1 cellular context compared by ENCODE assay signal in the genomic region with DNA sequence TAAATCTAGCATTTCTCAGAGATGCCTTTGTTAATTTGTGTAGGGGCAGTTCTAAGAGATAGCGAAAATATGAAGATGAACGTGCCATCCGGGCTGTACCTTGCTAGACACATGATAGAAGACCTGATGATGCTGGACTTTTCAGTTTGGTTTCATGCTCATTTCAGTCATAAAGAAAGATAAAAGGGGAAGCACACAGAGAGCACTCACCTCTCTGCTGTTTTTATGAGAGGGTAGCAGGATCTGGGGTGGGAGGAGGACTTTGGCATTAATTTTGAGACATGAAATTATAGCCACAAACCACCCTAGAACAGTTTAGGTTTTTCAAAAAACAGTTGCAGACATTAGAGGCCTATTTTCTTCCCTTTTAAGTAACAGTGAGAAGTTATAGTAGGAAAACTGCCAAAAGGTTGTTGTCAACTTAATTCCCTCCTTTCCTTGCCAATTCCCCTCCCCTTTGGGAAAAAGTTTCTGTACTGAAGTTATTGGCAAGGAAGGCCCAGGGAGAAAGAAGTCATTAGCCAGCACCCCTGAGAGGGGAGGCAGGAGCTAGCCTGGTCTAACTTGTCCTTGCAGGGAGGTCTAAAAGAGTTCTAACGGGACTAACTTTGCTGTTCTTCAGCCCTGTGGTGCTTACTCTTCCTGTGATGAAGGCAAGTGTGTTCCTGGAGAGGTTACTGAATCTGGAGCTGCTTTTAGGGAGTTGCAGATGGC.
TF ChIP-seq lines count a peak whose summit lies in the region.

No MANE protein-coding gene starts in this region.

TF ChIP-seq in GM12878, 131 proteins besides CTCF, POLR2A, EP300 and RAD21 (continued from another document):
- TF ChIP-seq, protein P1, sequence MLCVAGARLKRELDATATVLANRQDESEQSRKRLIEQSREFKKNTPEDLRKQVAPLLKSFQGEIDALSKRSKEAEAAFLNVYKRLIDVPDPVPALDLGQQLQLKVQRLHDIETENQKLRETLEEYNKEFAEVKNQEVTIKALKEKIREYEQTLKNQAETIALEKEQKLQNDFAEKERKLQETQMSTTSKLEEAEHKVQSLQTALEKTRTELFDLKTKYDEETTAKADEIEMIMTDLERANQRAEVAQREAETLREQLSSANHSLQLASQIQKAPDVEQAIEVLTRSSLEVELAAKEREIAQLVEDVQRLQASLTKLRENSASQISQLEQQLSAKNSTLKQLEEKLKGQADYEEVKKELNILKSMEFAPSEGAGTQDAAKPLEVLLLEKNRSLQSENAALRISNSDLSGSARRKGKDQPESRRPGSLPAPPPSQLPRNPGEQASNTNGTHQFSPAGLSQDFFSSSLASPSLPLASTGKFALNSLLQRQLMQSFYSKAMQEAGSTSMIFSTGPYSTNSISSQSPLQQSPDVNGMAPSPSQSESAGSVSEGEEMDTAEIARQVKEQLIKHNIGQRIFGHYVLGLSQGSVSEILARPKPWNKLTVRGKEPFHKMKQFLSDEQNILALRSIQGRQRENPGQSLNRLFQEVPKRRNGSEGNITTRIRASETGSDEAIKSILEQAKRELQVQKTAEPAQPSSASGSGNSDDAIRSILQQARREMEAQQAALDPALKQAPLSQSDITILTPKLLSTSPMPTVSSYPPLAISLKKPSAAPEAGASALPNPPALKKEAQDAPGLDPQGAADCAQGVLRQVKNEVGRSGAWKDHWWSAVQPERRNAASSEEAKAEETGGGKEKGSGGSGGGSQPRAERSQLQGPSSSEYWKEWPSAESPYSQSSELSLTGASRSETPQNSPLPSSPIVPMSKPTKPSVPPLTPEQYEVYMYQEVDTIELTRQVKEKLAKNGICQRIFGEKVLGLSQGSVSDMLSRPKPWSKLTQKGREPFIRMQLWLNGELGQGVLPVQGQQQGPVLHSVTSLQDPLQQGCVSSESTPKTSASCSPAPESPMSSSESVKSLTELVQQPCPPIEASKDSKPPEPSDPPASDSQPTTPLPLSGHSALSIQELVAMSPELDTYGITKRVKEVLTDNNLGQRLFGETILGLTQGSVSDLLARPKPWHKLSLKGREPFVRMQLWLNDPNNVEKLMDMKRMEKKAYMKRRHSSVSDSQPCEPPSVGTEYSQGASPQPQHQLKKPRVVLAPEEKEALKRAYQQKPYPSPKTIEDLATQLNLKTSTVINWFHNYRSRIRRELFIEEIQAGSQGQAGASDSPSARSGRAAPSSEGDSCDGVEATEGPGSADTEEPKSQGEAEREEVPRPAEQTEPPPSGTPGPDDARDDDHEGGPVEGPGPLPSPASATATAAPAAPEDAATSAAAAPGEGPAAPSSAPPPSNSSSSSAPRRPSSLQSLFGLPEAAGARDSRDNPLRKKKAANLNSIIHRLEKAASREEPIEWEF (IDR thresholded peaks at IDR 0.05; ENCODE audit: insufficient replicate concordance, low read depth, low read length), result peak; percentile 3
- TF ChIP-seq BHLHE40 (IDR thresholded peaks at IDR 0.05; ENCODE audit: borderline replicate concordance in 1 of 2, low read depth in 2 of 2, low read length in 1 of 2) (peak; percentile 96 to 97), MTA3 (IDR thresholded peaks at IDR 0.05; ENCODE audit: borderline replicate concordance, low read length) (peak; percentile 87), RAD51 (IDR thresholded peaks at IDR 0.05) (peak; percentile 74), TAF1 (IDR thresholded peaks at IDR 0.05; ENCODE audit: borderline replicate concordance, low read depth, low read length) (peak; percentile 41; the same call in 1 of the 2 replicates), CHD2 (IDR thresholded peaks at IDR 0.05; ENCODE audit: borderline replicate concordance, low read depth, low read length) (peak; percentile 70; the same call in 1 of the 2 replicates), SMAD5 (IDR thresholded peaks at IDR 0.05; ENCODE audit: low read depth) (0 out of 2 replicates have a peak, but pooled peaks have one; percentile 31), ATF7 (IDR thresholded peaks at IDR 0.05; ENCODE audit: low read depth) (peak; percentile 87), CREM (IDR thresholded peaks at IDR 0.05; ENCODE audit: low read depth) (peak; percentile 76; the same call in 1 of the 2 replicates), YY1 (IDR thresholded peaks at IDR 0.05; ENCODE audit: low read depth, low read length) (0 out of 2 replicates have a peak, but pooled peaks have one; percentile 20), RB1 (IDR thresholded peaks at IDR 0.05; ENCODE audit: borderline replicate concordance) (peak; percentile 55; the same call in 1 of the 2 replicates), TCF3 (IDR thresholded peaks at IDR 0.05; ENCODE audit: borderline replicate concordance, insufficient read depth, low read depth, low read length) (no peak), STAT1 (conservative IDR thresholded peaks at IDR 0.05) (no peak), PAX5 (IDR thresholded peaks at IDR 0.05; ENCODE audit: borderline replicate concordance, low read depth, low read length) (0 out of 2 replicates have a peak, but pooled peaks have one; percentile 61), NBN (IDR thresholded peaks at IDR 0.05) (peak; percentile 80), PAX8 (IDR thresholded peaks at IDR 0.05) (no peak), DPF2 (IDR thresholded peaks at IDR 0.05) (peak; percentile 83; the same call in 1 of the 2 replicates), ZSCAN29 (IDR thresholded peaks at IDR 0.05) (no peak), JUNB (IDR thresholded peaks at IDR 0.05) (peak; percentile 94), FOS (IDR thresholded peaks at IDR 0.05; ENCODE audit: borderline replicate concordance, extremely low read depth, insufficient read length) (no peak), BMI1 (IDR thresholded peaks at IDR 0.05; ENCODE audit: borderline replicate concordance) (peak; percentile 40; the same call in 1 of the 2 replicates), MTA2 (IDR thresholded peaks at IDR 0.05; ENCODE audit: low read depth) (peak; percentile 90), BACH1 (IDR thresholded peaks at IDR 0.05; ENCODE audit: borderline replicate concordance) (peak; percentile 73; the same call in 1 of the 2 replicates), SPI1 (IDR thresholded peaks at IDR 0.05; ENCODE audit: borderline replicate concordance, insufficient read depth, low read depth, low read length) (peak; percentile 87), HCFC1 (IDR thresholded peaks at IDR 0.05; ENCODE audit: low read length) (no peak), MXI1 (IDR thresholded peaks at IDR 0.05; ENCODE audit: low read depth, low read length) (peak; percentile 83), CREB1 (IDR thresholded peaks at IDR 0.05; ENCODE audit: low read depth) (peak; percentile 73), IKZF2 (IDR thresholded peaks at IDR 0.05) (peak; percentile 83 to 85), FOXM1 (IDR thresholded peaks at IDR 0.05; ENCODE audit: low read depth, low read length) (peak; percentile 93), PML (IDR thresholded peaks at IDR 0.05; ENCODE audit: low read length) (peak; percentile 71; the same call in 1 of the 2 replicates), NFYA (IDR thresholded peaks at IDR 0.05; ENCODE audit: borderline replicate concordance, low read depth, low read length) (no peak), WRNIP1 (IDR thresholded peaks at IDR 0.05; ENCODE audit: borderline replicate concordance, low read depth, low read length) (0 out of 2 replicates have a peak, but pooled peaks have one; percentile 26)
- TF ChIP-seq, protein P2, sequence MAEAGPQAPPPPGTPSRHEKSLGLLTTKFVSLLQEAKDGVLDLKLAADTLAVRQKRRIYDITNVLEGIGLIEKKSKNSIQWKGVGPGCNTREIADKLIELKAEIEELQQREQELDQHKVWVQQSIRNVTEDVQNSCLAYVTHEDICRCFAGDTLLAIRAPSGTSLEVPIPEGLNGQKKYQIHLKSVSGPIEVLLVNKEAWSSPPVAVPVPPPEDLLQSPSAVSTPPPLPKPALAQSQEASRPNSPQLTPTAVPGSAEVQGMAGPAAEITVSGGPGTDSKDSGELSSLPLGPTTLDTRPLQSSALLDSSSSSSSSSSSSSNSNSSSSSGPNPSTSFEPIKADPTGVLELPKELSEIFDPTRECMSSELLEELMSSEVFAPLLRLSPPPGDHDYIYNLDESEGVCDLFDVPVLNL (IDR thresholded peaks at IDR 0.05; ENCODE audit: low read depth, low read length), result no peak
- TF ChIP-seq, protein P3, sequence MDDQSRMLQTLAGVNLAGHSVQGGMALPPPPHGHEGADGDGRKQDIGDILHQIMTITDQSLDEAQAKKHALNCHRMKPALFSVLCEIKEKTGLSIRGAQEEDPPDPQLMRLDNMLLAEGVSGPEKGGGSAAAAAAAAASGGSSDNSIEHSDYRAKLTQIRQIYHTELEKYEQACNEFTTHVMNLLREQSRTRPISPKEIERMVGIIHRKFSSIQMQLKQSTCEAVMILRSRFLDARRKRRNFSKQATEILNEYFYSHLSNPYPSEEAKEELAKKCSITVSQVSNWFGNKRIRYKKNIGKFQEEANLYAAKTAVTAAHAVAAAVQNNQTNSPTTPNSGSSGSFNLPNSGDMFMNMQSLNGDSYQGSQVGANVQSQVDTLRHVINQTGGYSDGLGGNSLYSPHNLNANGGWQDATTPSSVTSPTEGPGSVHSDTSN (IDR thresholded peaks at IDR 0.05; ENCODE audit: insufficient replicate concordance, low read depth, low read length), result peak; percentile 8
- TF ChIP-seq, protein P4, sequence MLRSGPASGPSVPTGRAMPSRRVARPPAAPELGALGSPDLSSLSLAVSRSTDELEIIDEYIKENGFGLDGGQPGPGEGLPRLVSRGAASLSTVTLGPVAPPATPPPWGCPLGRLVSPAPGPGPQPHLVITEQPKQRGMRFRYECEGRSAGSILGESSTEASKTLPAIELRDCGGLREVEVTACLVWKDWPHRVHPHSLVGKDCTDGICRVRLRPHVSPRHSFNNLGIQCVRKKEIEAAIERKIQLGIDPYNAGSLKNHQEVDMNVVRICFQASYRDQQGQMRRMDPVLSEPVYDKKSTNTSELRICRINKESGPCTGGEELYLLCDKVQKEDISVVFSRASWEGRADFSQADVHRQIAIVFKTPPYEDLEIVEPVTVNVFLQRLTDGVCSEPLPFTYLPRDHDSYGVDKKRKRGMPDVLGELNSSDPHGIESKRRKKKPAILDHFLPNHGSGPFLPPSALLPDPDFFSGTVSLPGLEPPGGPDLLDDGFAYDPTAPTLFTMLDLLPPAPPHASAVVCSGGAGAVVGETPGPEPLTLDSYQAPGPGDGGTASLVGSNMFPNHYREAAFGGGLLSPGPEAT (IDR thresholded peaks at IDR 0.05; ENCODE audit: low read depth), result peak; percentile 87
- TF ChIP-seq, protein P5, sequence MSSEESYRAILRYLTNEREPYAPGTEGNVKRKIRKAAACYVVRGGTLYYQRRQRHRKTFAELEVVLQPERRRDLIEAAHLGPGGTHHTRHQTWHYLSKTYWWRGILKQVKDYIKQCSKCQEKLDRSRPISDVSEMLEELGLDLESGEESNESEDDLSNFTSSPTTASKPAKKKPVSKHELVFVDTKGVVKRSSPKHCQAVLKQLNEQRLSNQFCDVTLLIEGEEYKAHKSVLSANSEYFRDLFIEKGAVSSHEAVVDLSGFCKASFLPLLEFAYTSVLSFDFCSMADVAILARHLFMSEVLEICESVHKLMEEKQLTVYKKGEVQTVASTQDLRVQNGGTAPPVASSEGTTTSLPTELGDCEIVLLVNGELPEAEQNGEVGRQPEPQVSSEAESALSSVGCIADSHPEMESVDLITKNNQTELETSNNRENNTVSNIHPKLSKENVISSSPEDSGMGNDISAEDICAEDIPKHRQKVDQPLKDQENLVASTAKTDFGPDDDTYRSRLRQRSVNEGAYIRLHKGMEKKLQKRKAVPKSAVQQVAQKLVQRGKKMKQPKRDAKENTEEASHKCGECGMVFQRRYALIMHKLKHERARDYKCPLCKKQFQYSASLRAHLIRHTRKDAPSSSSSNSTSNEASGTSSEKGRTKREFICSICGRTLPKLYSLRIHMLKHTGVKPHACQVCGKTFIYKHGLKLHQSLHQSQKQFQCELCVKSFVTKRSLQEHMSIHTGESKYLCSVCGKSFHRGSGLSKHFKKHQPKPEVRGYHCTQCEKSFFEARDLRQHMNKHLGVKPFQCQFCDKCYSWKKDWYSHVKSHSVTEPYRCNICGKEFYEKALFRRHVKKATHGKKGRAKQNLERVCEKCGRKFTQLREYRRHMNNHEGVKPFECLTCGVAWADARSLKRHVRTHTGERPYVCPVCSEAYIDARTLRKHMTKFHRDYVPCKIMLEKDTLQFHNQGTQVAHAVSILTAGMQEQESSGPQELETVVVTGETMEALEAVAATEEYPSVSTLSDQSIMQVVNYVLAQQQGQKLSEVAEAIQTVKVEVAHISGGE (CRISPR knock-in tag; IDR thresholded peaks at IDR 0.05), result no peak
- TF ChIP-seq, protein P6, sequence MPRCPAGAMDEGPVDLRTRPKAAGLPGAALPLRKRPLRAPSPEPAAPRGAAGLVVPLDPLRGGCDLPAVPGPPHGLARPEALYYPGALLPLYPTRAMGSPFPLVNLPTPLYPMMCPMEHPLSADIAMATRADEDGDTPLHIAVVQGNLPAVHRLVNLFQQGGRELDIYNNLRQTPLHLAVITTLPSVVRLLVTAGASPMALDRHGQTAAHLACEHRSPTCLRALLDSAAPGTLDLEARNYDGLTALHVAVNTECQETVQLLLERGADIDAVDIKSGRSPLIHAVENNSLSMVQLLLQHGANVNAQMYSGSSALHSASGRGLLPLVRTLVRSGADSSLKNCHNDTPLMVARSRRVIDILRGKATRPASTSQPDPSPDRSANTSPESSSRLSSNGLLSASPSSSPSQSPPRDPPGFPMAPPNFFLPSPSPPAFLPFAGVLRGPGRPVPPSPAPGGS (IDR thresholded peaks at IDR 0.05; ENCODE audit: borderline replicate concordance, insufficient read depth, low read depth, low read length, poor library complexity, severe bottlenecking), result no peak
- TF ChIP-seq, protein P7, sequence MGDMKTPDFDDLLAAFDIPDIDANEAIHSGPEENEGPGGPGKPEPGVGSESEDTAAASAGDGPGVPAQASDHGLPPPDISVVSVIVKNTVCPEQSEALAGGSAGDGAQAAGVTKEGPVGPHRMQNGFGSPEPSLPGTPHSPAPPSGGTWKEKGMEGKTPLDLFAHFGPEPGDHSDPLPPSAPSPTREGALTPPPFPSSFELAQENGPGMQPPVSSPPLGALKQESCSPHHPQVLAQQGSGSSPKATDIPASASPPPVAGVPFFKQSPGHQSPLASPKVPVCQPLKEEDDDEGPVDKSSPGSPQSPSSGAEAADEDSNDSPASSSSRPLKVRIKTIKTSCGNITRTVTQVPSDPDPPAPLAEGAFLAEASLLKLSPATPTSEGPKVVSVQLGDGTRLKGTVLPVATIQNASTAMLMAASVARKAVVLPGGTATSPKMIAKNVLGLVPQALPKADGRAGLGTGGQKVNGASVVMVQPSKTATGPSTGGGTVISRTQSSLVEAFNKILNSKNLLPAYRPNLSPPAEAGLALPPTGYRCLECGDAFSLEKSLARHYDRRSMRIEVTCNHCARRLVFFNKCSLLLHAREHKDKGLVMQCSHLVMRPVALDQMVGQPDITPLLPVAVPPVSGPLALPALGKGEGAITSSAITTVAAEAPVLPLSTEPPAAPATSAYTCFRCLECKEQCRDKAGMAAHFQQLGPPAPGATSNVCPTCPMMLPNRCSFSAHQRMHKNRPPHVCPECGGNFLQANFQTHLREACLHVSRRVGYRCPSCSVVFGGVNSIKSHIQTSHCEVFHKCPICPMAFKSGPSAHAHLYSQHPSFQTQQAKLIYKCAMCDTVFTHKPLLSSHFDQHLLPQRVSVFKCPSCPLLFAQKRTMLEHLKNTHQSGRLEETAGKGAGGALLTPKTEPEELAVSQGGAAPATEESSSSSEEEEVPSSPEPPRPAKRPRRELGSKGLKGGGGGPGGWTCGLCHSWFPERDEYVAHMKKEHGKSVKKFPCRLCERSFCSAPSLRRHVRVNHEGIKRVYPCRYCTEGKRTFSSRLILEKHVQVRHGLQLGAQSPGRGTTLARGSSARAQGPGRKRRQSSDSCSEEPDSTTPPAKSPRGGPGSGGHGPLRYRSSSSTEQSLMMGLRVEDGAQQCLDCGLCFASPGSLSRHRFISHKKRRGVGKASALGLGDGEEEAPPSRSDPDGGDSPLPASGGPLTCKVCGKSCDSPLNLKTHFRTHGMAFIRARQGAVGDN (IDR thresholded peaks at IDR 0.05), result peak; percentile 87
